11 cellular contexts compared by ENCODE assay signal in genomic region chr9:27784999-27785713, GRCh38.
DNase-seq lines count a peak whose midpoint lies in the region; ATAC-seq and TF ChIP-seq lines count a peak whose summit lies in the region.
"Had no signal": no experiment of that assay in that cellular context is flagged by ENCODE, and none has a peak within 500 bp of the region (broad histone marks: within the 10 kb centered on the region; RNA-seq: fewer than 3 reads in every experiment).

No MANE protein-coding gene starts in this region.

- ATAC-seq in GM19452 (IDR thresholded peaks at IDR 0.05; ENCODE audit: unreplicated experiment), result peak; percentile 59
- peak; percentile 72 for ATAC-seq in HG03175 (IDR thresholded peaks at IDR 0.05; ENCODE audit: unreplicated experiment)
- no peak for ATAC-seq in HG03045 (IDR thresholded peaks at IDR 0.05; ENCODE audit: unreplicated experiment)
- ATAC-seq: CD8-positive, alpha-beta T cell had no signal

- no peaks in the 10 kb centered on the region for H3K27me3 Mint-ChIP-seq in Calu3 (ENCODE audit: unreplicated experiment)

- H3K4me1 Mint-ChIP-seq in Calu3 (ENCODE audit: low read depth, unreplicated experiment), result peaks cover 18% of the 10 kb centered on the region

- peaks cover 3% of the 10 kb centered on the region for H3K9me3 Mint-ChIP-seq in Calu3 (ENCODE audit: low read depth, unreplicated experiment)

- intact Hi-C loops in Calu3 (cut with micrococcal nuclease; ENCODE audit: unreplicated experiment), result no loop called here

- CTCF ChIA-PET in Calu3 (lab: Charles Lee), result no interaction called here

- no peaks in the 10 kb centered on the region for H3K36me3 Mint-ChIP-seq in Calu3 (ENCODE audit: insufficient read depth, unreplicated experiment)
- H3K36me3 Mint-ChIP-seq: activated naive CD8-positive, alpha-beta T cell treated with anti-CD3 and anti-CD28 coated beads, Interleukin-2, amount 10 ng/mL, durations not matched to agents 7 days and 5 days; CD8-positive, alpha-beta T cell had no signal

- DNase-seq in Calu3 (peak; percentile 11), astrocyte of the hippocampus (ENCODE audit: low read depth, low spot score) (peak; percentile 13), HCEC 1CT (no peak), OCI-M2 (lab: John Stamatoyannopoulos, UW; ENCODE audit: unreplicated experiment) (no peak), amygdala (lab: John Stamatoyannopoulos, UW) (no peak)
- DNase-seq: activated naive CD8-positive, alpha-beta T cell treated with anti-CD3 and anti-CD28 coated beads, Interleukin-2, amount 10 ng/mL, durations not matched to agents 7 days and 5 days; CD8-positive, alpha-beta T cell; SK-N-SH had no signal

- no peak overlapping the region for H3K4me3 Mint-ChIP-seq in Calu3 (ENCODE audit: low read depth, unreplicated experiment)
- H3K4me3 Mint-ChIP-seq: activated naive CD8-positive, alpha-beta T cell treated with anti-CD3 and anti-CD28 coated beads, Interleukin-2, amount 10 ng/mL, durations not matched to agents 7 days and 5 days; CD8-positive, alpha-beta T cell had no signal

- TF ChIP-seq CTCF in Calu3 (IDR thresholded peaks at IDR 0.05; ENCODE audit: unreplicated experiment), result no peak

- H3K27ac Mint-ChIP-seq in Calu3 (ENCODE audit: unreplicated experiment), result peak overlapping the region; percentile 11
- H3K27ac Mint-ChIP-seq: activated naive CD8-positive, alpha-beta T cell treated with anti-CD3 and anti-CD28 coated beads, Interleukin-2, amount 10 ng/mL, durations not matched to agents 7 days and 5 days; CD8-positive, alpha-beta T cell had no signal

- no TSS peak for BruUV-seq in Calu3 (replicated peaks; lab: Mats Ljungman, UMichigan)

Comparison
In these comparisons a context has a peak if more than half of its experiments do, and no peak if none do; other contexts are left out.
1. DNase-seq: peak in Calu3 (single experiment) and astrocyte of the hippocampus (single experiment); none in HCEC 1CT (single experiment), OCI-M2 (single experiment) and amygdala (0 of 56).